26 cellular contexts compared by ENCODE assay signal in the genomic region with DNA sequence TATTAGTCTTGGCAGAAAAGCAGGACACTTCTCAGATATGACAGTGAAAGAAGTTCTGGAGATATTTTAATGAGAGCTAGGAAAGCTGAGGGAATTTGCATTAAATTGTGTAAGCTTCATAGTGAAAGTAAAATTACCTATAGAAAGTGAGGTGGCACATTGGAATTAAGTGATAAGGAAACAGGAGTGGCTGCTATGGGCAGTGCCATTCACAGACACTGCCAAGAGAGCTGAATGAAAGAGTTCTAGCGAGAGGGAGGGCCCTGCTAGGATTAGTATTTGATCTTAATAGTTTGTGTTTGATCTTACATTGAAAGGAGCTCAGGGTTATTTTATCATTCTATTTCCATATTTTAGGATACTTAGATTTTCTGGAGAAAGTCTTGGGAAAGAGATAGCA.
"Had no signal": no experiment of that assay in that cellular context is flagged by ENCODE, and none has a peak within 500 bp of the region (broad histone marks: within the 10 kb centered on the region; RNA-seq: fewer than 3 reads in every experiment).

No MANE protein-coding gene starts in this region.

- H3K27me3 ChIP-seq: ascending aorta, breast epithelium, gastroesophageal sphincter, heart right ventricle, hepatocyte had no signal

- H3K9me3 ChIP-seq: ascending aorta, breast epithelium, gastroesophageal sphincter had no signal

- H3K36me3 ChIP-seq: ascending aorta, breast epithelium, gastroesophageal sphincter, heart right ventricle had no signal

- H3K4me3 ChIP-seq: ascending aorta, breast epithelium, gastroesophageal sphincter, heart right ventricle, hepatocyte had no signal

- ATAC-seq: activated CD4-positive, alpha-beta T cell treated with anti-CD3 and anti-CD28 coated beads for 36 hours; activated naive CD4-positive, alpha-beta T cell treated with anti-CD3 and anti-CD28 coated beads, Interleukin-2, amount 50 U/mL, for 72 hours; activated T-cell treated with anti-CD3 and anti-CD28 coated beads, Interleukin-2, amount 50 U/mL, for 72 hours; effector memory CD8-positive, alpha-beta T cell; esophagus mucosa; gastroesophageal sphincter; heart right ventricle had no signal

- H3K27ac ChIP-seq: ascending aorta, breast epithelium, gastroesophageal sphincter, heart right ventricle, hepatocyte had no signal

- DNase-seq: activated CD4-positive, alpha-beta memory T cell treated with anti-CD3 and anti-CD28 coated beads, Interleukin-2, amount 10 ng/mL, durations not matched to agents 7 days and 5 days; activated CD4-positive, alpha-beta T cell treated with anti-CD3 and anti-CD28 coated beads for 36 hours; activated CD4-positive, alpha-beta T cell treated with anti-CD3 and anti-CD28 coated beads, Interleukin-2, amount 10 ng/mL, durations not matched to agents 24 days and 14 days; activated CD4-positive, CD25-positive, alpha-beta regulatory T cell; activated CD4-positive, CD25-positive, alpha-beta regulatory T cell treated with anti-CD3 and anti-CD28 coated beads, Interleukin-2, amount 50 U/mL, for 72 hours; activated CD8-positive, alpha-beta memory T cell treated with anti-CD3 and anti-CD28 coated beads, Interleukin-2, amount 50 U/mL, for 48 hours; activated gamma-delta T cell; activated naive CD4-positive, alpha-beta T cell; activated naive CD4-positive, alpha-beta T cell treated with anti-CD3 and anti-CD28 coated beads, Interleukin-2, amount 10 ng/mL, durations not matched to agents 7 days and 5 days; activated naive CD8-positive, alpha-beta T cell treated with anti-CD3 and anti-CD28 coated beads, Interleukin-2, amount 10 ng/mL, durations not matched to agents 7 days and 5 days; activated T-cell treated with anti-CD3 and anti-CD28 coated beads for 4 hours; activated T-cell treated with anti-CD3 and anti-CD28 coated beads, Interleukin-2, amount 50 U/mL, for 24 hours; activated T-cell treated with anti-CD3 and anti-CD28 coated beads, Interleukin-2, amount 50 U/mL, for 72 hours; cortex of kidney; dermis blood vessel endothelial cell; effector CD4-positive, alpha-beta T cell; effector memory CD8-positive, alpha-beta T cell; foreskin melanocyte; heart right ventricle; T-helper 2 cell had no signal

- H3K4me1 ChIP-seq: ascending aorta, breast epithelium, gastroesophageal sphincter, heart right ventricle had no signal
